In genomic region chr10:5628798-5629788, GRCh38 we compare ENCODE assay signal across 8 cellular contexts. TPM values are rescaled to one million over a fixed set of nuclear protein-coding genes. Genes with fewer than 3 reads are reported as not detected.
DNase-seq lines count a peak whose midpoint lies in the region; ATAC-seq and TF ChIP-seq lines count a peak whose summit lies in the region.

No MANE protein-coding gene starts in this region.

- H3K27me3 ChIP-seq in ascending aorta (no peaks in the 10 kb centered on the region), dorsolateral prefrontal cortex (no peaks in the 10 kb centered on the region)

- no peaks in the 10 kb centered on the region for H3K9me3 ChIP-seq in ascending aorta

- CTCF ChIA-PET in AG04449 (lab: Yijun Ruan, JAX) = interaction anchor here (0.6 to 27.7 kb wide), 36 partner anchors 8 to 779 kb away, joined by 3 to 1068 read pairs (median 5); no protein-coding TSS in a partner anchor

- H3K4me1 Mint-ChIP-seq in HFFc6 (ENCODE audit: low read depth) (peaks cover 20% of the 10 kb centered on the region), mesothelial cell of epicardium (peaks cover 50% of the 10 kb centered on the region)

- intact Hi-C loops in ascending aorta (cut with DNase I) (loop anchor here (5.0 to 10.0 kb wide), 2 partner anchors 243 to 814 kb away; no protein-coding TSS in a partner anchor), dorsolateral prefrontal cortex (cut with DNase I) (loop anchor here in 1 of 2 donors (5.0 kb wide), 1 partner anchor 243 kb away; no protein-coding TSS in a partner anchor)

- DNase-seq in AG04449 (ENCODE audit: low read depth, low spot score) = no peak
- DNase-seq in HFFc6 = no peak
- no peak for DNase-seq in ascending aorta (ENCODE audit: low spot score in 2 of 2)
- no peak for DNase-seq in mesothelial cell of epicardium (ENCODE audit: low spot score in 2 of 2, unreplicated experiment in 2 of 2)
- DNase-seq in dorsolateral prefrontal cortex = no peak
- DNase-seq in HCEC 1CT = no peak
- no peak for DNase-seq in UCSD-AML1 (lab: John Stamatoyannopoulos, UW; ENCODE audit: unreplicated experiment)

- TF ChIP-seq CTCF in AG04449 (IDR thresholded peaks at IDR 0.05; ENCODE audit: insufficient read depth, low read length, missing control alignments) (no peak), HFFc6 (IDR thresholded peaks at IDR 0.05) (no peak), ascending aorta (IDR thresholded peaks at IDR 0.05) (no peak), mesothelial cell of epicardium (IDR thresholded peaks at IDR 0.05; ENCODE audit: unreplicated experiment) (no peak), dorsolateral prefrontal cortex (IDR thresholded peaks at IDR 0.05 in 54 of 56, conservative IDR thresholded peaks at IDR 0.05 in 2 of 56; ENCODE audit: low read depth in 1 of 56, partially characterized antibody in 56 of 56) (no peak)

- POLR2A ChIA-PET in AG04449 (lab: Yijun Ruan, JAX) = interaction anchor here (1.8 kb wide), 1 partner anchor 183 kb away, joined by 4 read pairs; no protein-coding TSS in a partner anchor

- peaks cover 6 to 64% of the 10 kb centered on the region in 2 donors for H3K4me1 ChIP-seq in ascending aorta

- H3K27me3 Mint-ChIP-seq in HFFc6 (ENCODE audit: insufficient read depth) (peaks cover 6% of the 10 kb centered on the region), mesothelial cell of epicardium (ENCODE audit: low read depth) (no peaks in the 10 kb centered on the region)

- no peak for ATAC-seq in GM18519 (IDR thresholded peaks at IDR 0.05; ENCODE audit: low FRiP score, unreplicated experiment)

- H3K27ac ChIP-seq in ascending aorta (peak overlapping the region; percentile 80 to 90), dorsolateral prefrontal cortex (peak overlapping the region in 1 of 59 donors; percentile 28)

- H3K36me3 Mint-ChIP-seq in HFFc6 (ENCODE audit: low read depth) (no peaks in the 10 kb centered on the region), mesothelial cell of epicardium (no peaks in the 10 kb centered on the region)

- H3K27ac Mint-ChIP-seq in HFFc6 (peak overlapping the region; percentile 4; the same call in 1 of the 2 replicates), mesothelial cell of epicardium (peak overlapping the region; percentile 86)

- peak overlapping the region; percentile 42 for H3K4me3 ChIP-seq in AG04449 (ENCODE audit: low read depth, low read length)
- peak overlapping the region; percentile 31 to 57 for H3K4me3 ChIP-seq in ascending aorta
- H3K4me3 ChIP-seq in dorsolateral prefrontal cortex = peak overlapping the region in 5 of 59 donors; percentile 1 to 26 (median 17)

- no peaks in the 10 kb centered on the region for H3K9me3 Mint-ChIP-seq in HFFc6
- no peaks in the 10 kb centered on the region for H3K9me3 Mint-ChIP-seq in mesothelial cell of epicardium

- H3K4me3 Mint-ChIP-seq in HFFc6 (peak overlapping the region; percentile 60), mesothelial cell of epicardium (peak overlapping the region; percentile 24)

- no peaks in the 10 kb centered on the region for H3K36me3 ChIP-seq in ascending aorta

RNA-seq across cellular contexts. Expression of gene ASB13, which starts 37.3 kb away (rescaled TPM):
- total RNA-seq in HFFc6 (2021; fragmentation: NEBNext Ultra II Directional; extraction: Animal tissue kit (Norgen Biotek cat#: 25700)) = 10 to 100 TPM in 1 of 6 experiments, 1 to 10 TPM in 5; 7.8 to 10.1 (median 9.1) TPM
- total RNA-seq in ascending aorta = 15.3 TPM
- 26.3 to 28.5 TPM (median 28.0 TPM) in 3 replicates for total RNA-seq in mesothelial cell of epicardium
- total RNA-seq in dorsolateral prefrontal cortex = 10 to 100 TPM; 21.6 to 57.5 (median 36.3) TPM

RNA-seq across cellular contexts. Expression of gene TASOR2, which starts 55.5 kb away (rescaled TPM):
- 10 to 100 TPM; 59.9 to 72.2 (median 62.1) TPM for total RNA-seq in HFFc6 (2021; fragmentation: NEBNext Ultra II Directional; extraction: Animal tissue kit (Norgen Biotek cat#: 25700))
- total RNA-seq in ascending aorta (12.2 TPM), mesothelial cell of epicardium (75.2 to 90.1 TPM (median 80.3 TPM) in 3 replicates), dorsolateral prefrontal cortex (10 to 100 TPM; 41.9 to 87.9 (median 67.5) TPM)
